20 cellular contexts compared by ENCODE assay signal in genomic region chr12:5480953-5481300, GRCh38. TPM values are rescaled to one million over a fixed set of nuclear protein-coding genes. Genes with fewer than 3 reads are reported as not detected.
DNase-seq lines count a peak whose midpoint lies in the region; ATAC-seq and TF ChIP-seq lines count a peak whose summit lies in the region.
"Had no signal": no experiment of that assay in that cellular context is flagged by ENCODE, and none has a peak within 500 bp of the region (broad histone marks: within the 10 kb centered on the region; RNA-seq: fewer than 3 reads in every experiment).

No MANE protein-coding gene starts in this region.

- H3K4me3 ChIP-seq in AG04450 (ENCODE audit: low read depth, low read length) (peak overlapping the region; percentile 31), HUES64 (ENCODE audit: low read length) (peak overlapping the region; percentile 52), WI38 (ENCODE audit: low read depth, low read length) (peak overlapping the region; percentile 41), gastroesophageal sphincter (no peak overlapping the region)
- H3K4me3 ChIP-seq: heart right ventricle, sigmoid colon had no signal

- no peaks in the 10 kb centered on the region for H3K27me3 Mint-ChIP-seq in activated CD4-positive, alpha-beta T cell treated with anti-CD3 and anti-CD28 coated beads, Interleukin-2, amount 10 ng/mL, durations not matched to agents 24 days and 14 days
- peaks cover 7% of the 10 kb centered on the region for H3K27me3 Mint-ChIP-seq in stimulated activated naive CD8-positive, alpha-beta T cell treated with anti-CD3 and anti-CD28 coated beads, Interleukin-15, amount 100 ng/mL, for 72 hours
- H3K27me3 Mint-ChIP-seq: activated naive CD8-positive, alpha-beta T cell treated with anti-CD3 and anti-CD28 coated beads, Interleukin-2, amount 10 ng/mL, durations not matched to agents 7 days and 5 days had no signal

- H3K36me3 ChIP-seq in HUES64 (ENCODE audit: insufficient read depth, low read length) (no peaks in the 10 kb centered on the region), gastroesophageal sphincter (no peaks in the 10 kb centered on the region)
- H3K36me3 ChIP-seq: heart right ventricle, sigmoid colon had no signal

- H3K36me3 Mint-ChIP-seq in activated CD4-positive, alpha-beta T cell treated with anti-CD3 and anti-CD28 coated beads, Interleukin-2, amount 10 ng/mL, durations not matched to agents 24 days and 14 days (ENCODE audit: low read depth), result no peaks in the 10 kb centered on the region
- H3K36me3 Mint-ChIP-seq: activated naive CD8-positive, alpha-beta T cell treated with anti-CD3 and anti-CD28 coated beads, Interleukin-2, amount 10 ng/mL, durations not matched to agents 7 days and 5 days; CD14-positive monocyte; naive thymus-derived CD8-positive, alpha-beta T cell had no signal

- H3K9me3 Mint-ChIP-seq in activated CD4-positive, alpha-beta T cell treated with anti-CD3 and anti-CD28 coated beads, Interleukin-2, amount 10 ng/mL, durations not matched to agents 24 days and 14 days, result no peaks in the 10 kb centered on the region
- H3K9me3 Mint-ChIP-seq in stimulated activated naive CD8-positive, alpha-beta T cell treated with anti-CD3 and anti-CD28 coated beads, Interleukin-15, amount 100 ng/mL, for 72 hours, result no peaks in the 10 kb centered on the region
- H3K9me3 Mint-ChIP-seq: activated naive CD8-positive, alpha-beta T cell treated with anti-CD3 and anti-CD28 coated beads, Interleukin-2, amount 10 ng/mL, durations not matched to agents 7 days and 5 days; CD14-positive monocyte; naive thymus-derived CD8-positive, alpha-beta T cell had no signal

- peak overlapping the region; percentile 71 for H3K9ac ChIP-seq in HUES64 (ENCODE audit: low read depth, low read length)

- intact Hi-C loops in activated CD4-positive, alpha-beta T cell treated with anti-CD3 and anti-CD28 coated beads, Interleukin-2, amount 10 ng/mL, durations not matched to agents 24 days and 14 days (cut with micrococcal nuclease), result no loop called here

- CTCF ChIA-PET in AG04450 (lab: Charles Lee), result no interaction called here

- H3K4me3 Mint-ChIP-seq in activated CD4-positive, alpha-beta T cell treated with anti-CD3 and anti-CD28 coated beads, Interleukin-2, amount 10 ng/mL, durations not matched to agents 24 days and 14 days, result no peak overlapping the region
- H3K4me3 Mint-ChIP-seq in stimulated activated naive CD8-positive, alpha-beta T cell treated with anti-CD3 and anti-CD28 coated beads, Interleukin-15, amount 100 ng/mL, for 72 hours, result no peak overlapping the region
- H3K4me3 Mint-ChIP-seq: activated naive CD8-positive, alpha-beta T cell treated with anti-CD3 and anti-CD28 coated beads, Interleukin-2, amount 10 ng/mL, durations not matched to agents 7 days and 5 days; CD14-positive monocyte; naive thymus-derived CD8-positive, alpha-beta T cell had no signal

- TF ChIP-seq EP300 in gastroesophageal sphincter (IDR thresholded peaks at IDR 0.05), result no peak

- no peak for TF ChIP-seq CTCF in AG04450 (IDR thresholded peaks at IDR 0.05; ENCODE audit: low read depth, low read length)
- TF ChIP-seq CTCF in WI38 (IDR thresholded peaks at IDR 0.05; ENCODE audit: low read depth, low read length), result no peak
- TF ChIP-seq CTCF in gastroesophageal sphincter (IDR thresholded peaks at IDR 0.05), result no peak

- H3K27me3 ChIP-seq in AG04450 (ENCODE audit: control insufficient read depth, insufficient read depth, low read length), result no peaks in the 10 kb centered on the region
- no peaks in the 10 kb centered on the region; the same call in 1 of the 2 replicates for H3K27me3 ChIP-seq in HUES64 (ENCODE audit: insufficient read depth, low read length)
- peaks cover 15% of the 10 kb centered on the region for H3K27me3 ChIP-seq in gastroesophageal sphincter

- H3K9me3 ChIP-seq in AG04450 (ENCODE audit: control insufficient read depth, insufficient read depth, low read length) (no peaks in the 10 kb centered on the region), HUES64 (ENCODE audit: insufficient read depth, low read depth, low read length) (no peaks in the 10 kb centered on the region), gastroesophageal sphincter (no peaks in the 10 kb centered on the region)
- H3K9me3 ChIP-seq: heart right ventricle, sigmoid colon had no signal

- H3K27ac ChIP-seq in AG04450 (ENCODE audit: low read depth, low read length), result peak overlapping the region; percentile 95
- H3K27ac ChIP-seq in HUES64 (ENCODE audit: low read depth, low read length), result peak overlapping the region; percentile 91
- H3K27ac ChIP-seq in gastroesophageal sphincter, result no peak overlapping the region
- H3K27ac ChIP-seq: heart right ventricle, sigmoid colon had no signal

- no peaks in the 10 kb centered on the region for H3K4me1 Mint-ChIP-seq in activated CD4-positive, alpha-beta T cell treated with anti-CD3 and anti-CD28 coated beads, Interleukin-2, amount 10 ng/mL, durations not matched to agents 24 days and 14 days
- no peaks in the 10 kb centered on the region for H3K4me1 Mint-ChIP-seq in stimulated activated naive CD8-positive, alpha-beta T cell treated with anti-CD3 and anti-CD28 coated beads, Interleukin-15, amount 100 ng/mL, for 72 hours
- H3K4me1 Mint-ChIP-seq: activated naive CD8-positive, alpha-beta T cell treated with anti-CD3 and anti-CD28 coated beads, Interleukin-2, amount 10 ng/mL, durations not matched to agents 7 days and 5 days; CD14-positive monocyte had no signal

- DNase-seq in AG04450 (ENCODE audit: low read depth, low spot score), result no peak
- peak; percentile 46 for DNase-seq in iPS-NIHi11 (ENCODE audit: low spot score)
- DNase-seq in activated CD4-positive, alpha-beta T cell treated with anti-CD3 and anti-CD28 coated beads, Interleukin-2, amount 10 ng/mL, durations not matched to agents 24 days and 14 days, result no peak
- DNase-seq in stimulated activated naive CD8-positive, alpha-beta T cell treated with anti-CD3 and anti-CD28 coated beads, Interleukin-15, amount 100 ng/mL, for 72 hours, result no peak
- DNase-seq: ACHN; activated CD8-positive, alpha-beta memory T cell treated with anti-CD3 and anti-CD28 coated beads, Interleukin-2, amount 50 U/mL, for 48 hours; activated naive CD8-positive, alpha-beta T cell treated with anti-CD3 and anti-CD28 coated beads, Interleukin-2, amount 10 ng/mL, durations not matched to agents 7 days and 5 days; heart right ventricle; kidney glomerular epithelial cell; naive thymus-derived CD8-positive, alpha-beta T cell; NK-92 treated with Interleukin-12 subunit alpha and Interleukin-12 subunit beta, amount 100 ng/mL, for 24 hours; sigmoid colon; T-helper 2 cell had no signal

- 15% methylated on average over 10 of the region's 10 CpGs for WGBS in HUES64
- WGBS in gastroesophageal sphincter (ENCODE audit: low coverage in 1 of 2), 2 donors, result 81% methylated on average over 3 of the region's 10 CpGs; no CpG with 5 or more reads in 1 of the 2 donors

- H3K27ac Mint-ChIP-seq in activated CD4-positive, alpha-beta T cell treated with anti-CD3 and anti-CD28 coated beads, Interleukin-2, amount 10 ng/mL, durations not matched to agents 24 days and 14 days, result no peak overlapping the region
- no peak overlapping the region for H3K27ac Mint-ChIP-seq in stimulated activated naive CD8-positive, alpha-beta T cell treated with anti-CD3 and anti-CD28 coated beads, Interleukin-15, amount 100 ng/mL, for 72 hours
- H3K27ac Mint-ChIP-seq: activated naive CD8-positive, alpha-beta T cell treated with anti-CD3 and anti-CD28 coated beads, Interleukin-2, amount 10 ng/mL, durations not matched to agents 7 days and 5 days; CD14-positive monocyte; naive thymus-derived CD8-positive, alpha-beta T cell had no signal

- H3K4me1 ChIP-seq in HUES64 (ENCODE audit: insufficient read depth, low read length) (peaks cover 19% of the 10 kb centered on the region; the same call in 1 of the 2 replicates), gastroesophageal sphincter (no peaks in the 10 kb centered on the region)
- H3K4me1 ChIP-seq: heart right ventricle, sigmoid colon had no signal

- POLR2A ChIA-PET in AG04450 (lab: Yijun Ruan, JAX), result interaction anchor here (0.6 to 1.3 kb wide), 6 partner anchors 8 to 385 kb away, joined by 3 to 5 read pairs (median 4); partner anchors contain the start of gene NTF3

- no peak for TF ChIP-seq POLR2A in gastroesophageal sphincter (IDR thresholded peaks at IDR 0.05)

- no peak for ATAC-seq in stimulated activated naive CD8-positive, alpha-beta T cell treated with anti-CD3 and anti-CD28 coated beads, Interleukin-15, amount 100 ng/mL, for 72 hours
- ATAC-seq in gastroesophageal sphincter (no peak), GM21786 (IDR thresholded peaks at IDR 0.05; ENCODE audit: unreplicated experiment) (no peak)
- ATAC-seq: naive thymus-derived CD8-positive, alpha-beta T cell had no signal

RNA-seq across cellular contexts. Expression of gene NTF3, which starts 49.0 kb away (rescaled TPM):
- polyA plus RNA-seq in AG04450 (2011; rRNA removed), result 28.7 and 31.5 TPM in 2 replicates
- 38.4 and 53.4 TPM in 2 replicates for polyA minus RNA-seq in AG04450 (2011; rRNA and poly(A)+ RNA removed)
- polyA plus RNA-seq in HUES64 (2013, experiment 1 of 2), result 1.8 TPM
- polyA plus RNA-seq in HUES64 (2013, experiment 2 of 2), result 1.8 TPM
- not detected in 2 replicates for total RNA-seq in activated CD4-positive, alpha-beta T cell treated with anti-CD3 and anti-CD28 coated beads, Interleukin-2, amount 10 ng/mL, durations not matched to agents 24 days and 14 days
- total RNA-seq in gastroesophageal sphincter, result 1 to 10 TPM in 2 of 4 donors, under 1 TPM in 2; 0.69 to 9.8 (median 2.5) TPM
- total RNA-seq: activated naive CD8-positive, alpha-beta T cell treated with anti-CD3 and anti-CD28 coated beads, Interleukin-2, amount 10 ng/mL, durations not matched to agents 7 days and 5 days; endothelial cell of umbilical vein; HT1080; naive thymus-derived CD8-positive, alpha-beta T cell had no signal
- polyA plus RNA-seq: CD14-positive monocyte; endothelial cell of umbilical vein; naive thymus-derived CD8-positive, alpha-beta T cell had no signal

Comparison
In these comparisons a context has a peak if more than half of its experiments do, and no peak if none do; other contexts are left out.
1. H3K27ac ChIP-seq: peak in AG04450 (single experiment) and HUES64 (single experiment); none in gastroesophageal sphincter (0 of 4).
2. H3K4me3 ChIP-seq: peak in AG04450 (single experiment), HUES64 (single experiment) and WI38 (single experiment); none in gastroesophageal sphincter (0 of 2).